ENCODE assay signal across 29 cellular contexts in the genomic region with DNA sequence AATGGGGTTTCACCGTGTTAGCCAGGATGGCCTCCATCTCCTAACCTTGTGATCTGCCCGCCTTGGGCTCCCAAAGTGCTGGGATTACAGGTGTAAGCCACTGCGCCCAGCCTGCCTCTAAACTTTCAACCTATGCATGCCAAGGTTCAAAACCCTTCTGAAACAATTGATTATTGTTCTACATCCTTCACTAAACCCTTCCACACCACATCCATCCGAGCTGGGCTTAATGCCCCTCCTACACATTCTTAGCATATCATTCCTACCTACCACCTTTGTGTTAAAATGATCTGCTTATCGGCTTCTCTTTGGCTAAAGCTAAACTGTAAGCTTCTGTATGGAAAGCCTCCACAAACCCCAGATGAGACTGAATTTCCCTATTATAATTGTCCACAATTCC.
"Had no signal": no experiment of that assay in that cellular context is flagged by ENCODE, and none has a peak within 500 bp of the region (broad histone marks: within the 10 kb centered on the region; RNA-seq: fewer than 3 reads in every experiment).

No MANE protein-coding gene starts in this region.

- H3K27me3 ChIP-seq: adrenal gland, body of pancreas, colonic mucosa, gastroesophageal sphincter, testis, transverse colon had no signal

- H3K36me3 Mint-ChIP-seq: activated CD4-positive, alpha-beta memory T cell treated with anti-CD3 and anti-CD28 coated beads for 36 hours; activated naive CD8-positive, alpha-beta T cell treated with anti-CD3 and anti-CD28 coated beads for 36 hours; natural killer cell treated with Interleukin-12 subunit alpha and Interleukin-12 subunit beta and Interleukin-15 and Interleukin-18, amount 100 ng/mL, for 72 hours had no signal

- DNase-seq: activated CD4-positive, alpha-beta memory T cell treated with anti-CD3 and anti-CD28 coated beads for 36 hours; activated CD4-positive, alpha-beta T cell treated with anti-CD3 and anti-CD28 coated beads, Interleukin-2, amount 10 ng/mL, durations not matched to agents 24 days and 14 days; activated CD8-positive, alpha-beta memory T cell treated with anti-CD3 and anti-CD28 coated beads, Interleukin-2, amount 50 U/mL, for 4 hours; activated effector memory CD4-positive, alpha-beta T cell treated with anti-CD3 and anti-CD28 coated beads, Interleukin-2, amount 50 U/mL, for 16 hours; activated naive CD4-positive, alpha-beta T cell treated with anti-CD3 and anti-CD28 coated beads for 36 hours; activated naive CD8-positive, alpha-beta T cell treated with anti-CD3 and anti-CD28 coated beads for 36 hours; activated T-cell treated with anti-CD3 and anti-CD28 coated beads, Interleukin-2, amount 50 U/mL, for 1 hour; adrenal gland; aorta; body of pancreas; colonic mucosa; dorsolateral prefrontal cortex; effector memory CD4-positive, alpha-beta T cell; hippocampal formation; lower lobe of right lung; mucosa of descending colon; posterior cingulate gyrus; stimulated activated CD4-positive, alpha-beta T cell treated with anti-CD3 and anti-CD28 coated beads, Interleukin-12 subunit alpha, Interleukin-12 subunit beta, amount 100 ng/mL, for 4 hours; stimulated activated CD4-positive, alpha-beta T cell treated with anti-CD3 and anti-CD28 coated beads, Interleukin-4, amount 100 ng/mL, for 1 hour; stimulated activated naive CD8-positive, alpha-beta T cell treated with anti-CD3 and anti-CD28 coated beads, Interleukin-15, Interleukin-2, amounts not matched to agents 100 U/mL and 50 U/mL, for 24 hours; T-helper 9 cell; testis; transverse colon had no signal

- H3K27me3 Mint-ChIP-seq: activated CD4-positive, alpha-beta memory T cell treated with anti-CD3 and anti-CD28 coated beads for 36 hours had no signal

- H3K9me3 Mint-ChIP-seq: activated CD4-positive, alpha-beta memory T cell treated with anti-CD3 and anti-CD28 coated beads for 36 hours; activated CD4-positive, alpha-beta T cell treated with anti-CD3 and anti-CD28 coated beads, Interleukin-2, amount 10 ng/mL, durations not matched to agents 24 days and 14 days; activated naive CD4-positive, alpha-beta T cell treated with anti-CD3 and anti-CD28 coated beads for 36 hours; activated naive CD8-positive, alpha-beta T cell treated with anti-CD3 and anti-CD28 coated beads for 36 hours; activated T-helper 1 cell treated with anti-CD3 and anti-CD28 coated beads, Interleukin-12 subunit alpha, Interleukin-12 subunit beta, Interleukin-2, Interleukin-4 antibody, amounts not matched to agents 30 ng/mL and 10 ng/mL and 1 ng/mL, durations not matched to agents 14 hours and 24 hours and 36 hours; natural killer cell treated with Interleukin-12 subunit alpha and Interleukin-12 subunit beta and Interleukin-15 and Interleukin-18, amount 100 ng/mL, for 72 hours; T-helper 1 cell treated with Interleukin-12 subunit alpha and Interleukin-12 subunit beta and Interleukin-4 antibody, amounts not matched to agents 30 μg/mL and 1 μg/mL, for 36 hours had no signal

- H3K4me3 Mint-ChIP-seq: activated CD4-positive, alpha-beta memory T cell treated with anti-CD3 and anti-CD28 coated beads for 36 hours; activated CD4-positive, alpha-beta T cell treated with anti-CD3 and anti-CD28 coated beads, Interleukin-2, amount 10 ng/mL, durations not matched to agents 24 days and 14 days; activated naive CD4-positive, alpha-beta T cell treated with anti-CD3 and anti-CD28 coated beads for 36 hours; activated naive CD8-positive, alpha-beta T cell treated with anti-CD3 and anti-CD28 coated beads for 36 hours; activated T-helper 1 cell treated with anti-CD3 and anti-CD28 coated beads, Interleukin-12 subunit alpha, Interleukin-12 subunit beta, Interleukin-2, Interleukin-4 antibody, amounts not matched to agents 30 ng/mL and 10 ng/mL and 1 ng/mL, durations not matched to agents 14 hours and 24 hours and 36 hours; natural killer cell treated with Interleukin-12 subunit alpha and Interleukin-12 subunit beta and Interleukin-15 and Interleukin-18, amount 100 ng/mL, for 72 hours; T-helper 1 cell treated with Interleukin-12 subunit alpha and Interleukin-12 subunit beta and Interleukin-4 antibody, amounts not matched to agents 30 μg/mL and 1 μg/mL, for 36 hours had no signal

- H3K36me3 ChIP-seq: adrenal gland, colonic mucosa, gastroesophageal sphincter, lower lobe of right lung, transverse colon had no signal

- H3K9me3 ChIP-seq: adrenal gland, body of pancreas, colonic mucosa, gastroesophageal sphincter, lower lobe of right lung, mucosa of descending colon, testis, transverse colon had no signal

- H3K4me3 ChIP-seq: adrenal gland, body of pancreas, colonic mucosa, dorsolateral prefrontal cortex, gastroesophageal sphincter, lower lobe of right lung, mucosa of descending colon, skin epidermis, testis, transverse colon had no signal

- H3K27ac Mint-ChIP-seq: activated CD4-positive, alpha-beta memory T cell treated with anti-CD3 and anti-CD28 coated beads for 36 hours; activated CD4-positive, alpha-beta T cell treated with anti-CD3 and anti-CD28 coated beads, Interleukin-2, amount 10 ng/mL, durations not matched to agents 24 days and 14 days; activated naive CD4-positive, alpha-beta T cell treated with anti-CD3 and anti-CD28 coated beads for 36 hours; activated naive CD8-positive, alpha-beta T cell treated with anti-CD3 and anti-CD28 coated beads for 36 hours; activated T-helper 1 cell treated with anti-CD3 and anti-CD28 coated beads, Interleukin-12 subunit alpha, Interleukin-12 subunit beta, Interleukin-2, Interleukin-4 antibody, amounts not matched to agents 30 ng/mL and 10 ng/mL and 1 ng/mL, durations not matched to agents 14 hours and 24 hours and 36 hours; natural killer cell treated with Interleukin-12 subunit alpha and Interleukin-12 subunit beta and Interleukin-15 and Interleukin-18, amount 100 ng/mL, for 72 hours; T-helper 1 cell treated with Interleukin-12 subunit alpha and Interleukin-12 subunit beta and Interleukin-4 antibody, amounts not matched to agents 30 μg/mL and 1 μg/mL, for 36 hours had no signal

- H3K27ac ChIP-seq: adrenal gland, body of pancreas, colonic mucosa, gastroesophageal sphincter, lower lobe of right lung, skin epidermis, testis, transverse colon, VCaP had no signal
